Comparison of ENCODE assay signal across 1 cellular context in the genomic region with DNA sequence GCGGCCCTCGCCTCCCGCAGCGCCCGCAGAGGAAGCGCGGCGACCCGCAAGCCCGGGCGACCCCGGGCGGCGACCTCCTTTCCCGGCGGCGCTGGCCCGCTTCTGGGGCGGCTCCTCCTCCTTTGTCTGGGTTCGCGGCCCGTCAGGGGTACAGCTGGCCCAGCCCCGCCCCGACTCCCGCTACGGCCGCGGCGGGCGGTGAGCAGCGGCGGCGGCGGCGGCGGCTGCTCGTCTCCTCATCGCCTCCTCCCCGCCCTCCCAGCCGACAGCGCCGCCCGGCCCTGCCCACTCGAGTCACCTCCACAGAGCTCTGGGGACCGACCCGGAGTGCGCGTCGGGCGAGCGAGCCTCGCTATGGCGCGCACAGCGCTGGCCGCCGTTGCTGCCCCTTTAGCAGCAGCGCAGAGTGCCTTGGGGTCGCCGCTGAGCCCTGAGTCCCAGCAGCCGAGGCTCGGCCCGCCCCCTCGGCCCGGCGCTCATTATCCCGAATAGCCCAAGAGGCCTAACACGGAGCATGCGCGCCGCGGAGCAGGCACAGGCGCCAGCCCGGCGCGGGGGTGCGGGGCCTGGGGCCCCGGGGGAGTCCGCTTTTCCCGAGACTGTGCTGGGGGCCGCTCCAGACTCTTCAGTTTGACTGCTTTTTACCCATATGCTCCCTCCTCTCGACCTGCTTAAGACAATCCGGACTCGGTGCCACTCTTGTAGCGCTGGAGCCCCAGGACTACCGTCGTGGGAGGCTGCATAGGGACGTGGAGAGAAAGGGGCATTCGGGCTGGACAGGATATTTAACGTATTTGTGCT.
A peak's percentile ranks its signal among the peaks of the same experiment; 100 is the strongest.
TF ChIP-seq lines count a peak whose summit lies in the region.

TSS of gene SOS2 (minus strand) at position 104 of the 801 bp plus-strand sequence. CDS start 295 bp downstream, outside the sequence.

TF ChIP-seq in HepG2, 621 proteins besides CTCF, POLR2A, EP300 and RAD21 (continued from another document and continues in another):
- TF ChIP-seq, protein P1, sequence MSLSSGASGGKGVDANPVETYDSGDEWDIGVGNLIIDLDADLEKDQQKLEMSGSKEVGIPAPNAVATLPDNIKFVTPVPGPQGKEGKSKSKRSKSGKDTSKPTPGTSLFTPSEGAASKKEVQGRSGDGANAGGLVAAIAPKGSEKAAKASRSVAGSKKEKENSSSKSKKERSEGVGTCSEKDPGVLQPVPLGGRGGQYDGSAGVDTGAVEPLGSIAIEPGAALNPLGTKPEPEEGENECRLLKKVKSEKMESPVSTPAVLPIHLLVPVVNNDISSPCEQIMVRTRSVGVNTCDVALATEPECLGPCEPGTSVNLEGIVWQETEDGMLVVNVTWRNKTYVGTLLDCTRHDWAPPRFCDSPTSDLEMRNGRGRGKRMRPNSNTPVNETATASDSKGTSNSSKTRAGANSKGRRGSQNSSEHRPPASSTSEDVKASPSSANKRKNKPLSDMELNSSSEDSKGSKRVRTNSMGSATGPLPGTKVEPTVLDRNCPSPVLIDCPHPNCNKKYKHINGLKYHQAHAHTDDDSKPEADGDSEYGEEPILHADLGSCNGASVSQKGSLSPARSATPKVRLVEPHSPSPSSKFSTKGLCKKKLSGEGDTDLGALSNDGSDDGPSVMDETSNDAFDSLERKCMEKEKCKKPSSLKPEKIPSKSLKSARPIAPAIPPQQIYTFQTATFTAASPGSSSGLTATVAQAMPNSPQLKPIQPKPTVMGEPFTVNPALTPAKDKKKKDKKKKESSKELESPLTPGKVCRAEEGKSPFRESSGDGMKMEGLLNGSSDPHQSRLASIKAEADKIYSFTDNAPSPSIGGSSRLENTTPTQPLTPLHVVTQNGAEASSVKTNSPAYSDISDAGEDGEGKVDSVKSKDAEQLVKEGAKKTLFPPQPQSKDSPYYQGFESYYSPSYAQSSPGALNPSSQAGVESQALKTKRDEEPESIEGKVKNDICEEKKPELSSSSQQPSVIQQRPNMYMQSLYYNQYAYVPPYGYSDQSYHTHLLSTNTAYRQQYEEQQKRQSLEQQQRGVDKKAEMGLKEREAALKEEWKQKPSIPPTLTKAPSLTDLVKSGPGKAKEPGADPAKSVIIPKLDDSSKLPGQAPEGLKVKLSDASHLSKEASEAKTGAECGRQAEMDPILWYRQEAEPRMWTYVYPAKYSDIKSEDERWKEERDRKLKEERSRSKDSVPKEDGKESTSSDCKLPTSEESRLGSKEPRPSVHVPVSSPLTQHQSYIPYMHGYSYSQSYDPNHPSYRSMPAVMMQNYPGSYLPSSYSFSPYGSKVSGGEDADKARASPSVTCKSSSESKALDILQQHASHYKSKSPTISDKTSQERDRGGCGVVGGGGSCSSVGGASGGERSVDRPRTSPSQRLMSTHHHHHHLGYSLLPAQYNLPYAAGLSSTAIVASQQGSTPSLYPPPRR (CRISPR knock-in tag; IDR thresholded peaks at IDR 0.05; ENCODE audit: borderline replicate concordance) = 0 out of 2 replicates have a peak, but pooled peaks have one; percentile 49
- TF ChIP-seq MYPOP (CRISPR knock-in tag; IDR thresholded peaks at IDR 0.05) (peak; percentile 82), KMT2B (CRISPR knock-in tag; IDR thresholded peaks at IDR 0.05) (peak; percentile 59; the same call in 1 of the 2 replicates), HNRNPUL1 (IDR thresholded peaks at IDR 0.05; ENCODE audit: low read depth, low read length) (no peak), RFX1 (IDR thresholded peaks at IDR 0.05) (no peak), SALL1 (CRISPR knock-in tag; IDR thresholded peaks at IDR 0.05) (peak; percentile 91), FIP1L1 (IDR thresholded peaks at IDR 0.05; ENCODE audit: borderline replicate concordance, insufficient read depth, low read depth, low read length) (no peak), KDM3A (CRISPR knock-in tag; IDR thresholded peaks at IDR 0.05; ENCODE audit: low read depth) (peak; percentile 62; the same call in 1 of the 2 replicates), MZF1 (CRISPR knock-in tag; IDR thresholded peaks at IDR 0.05; ENCODE audit: borderline replicate concordance) (no peak), SOX6 (IDR thresholded peaks at IDR 0.05) (no peak), SOX6 (CRISPR knock-in tag; IDR thresholded peaks at IDR 0.05) (peak; percentile 59; the same call in 1 of the 2 replicates), ETV6 (CRISPR knock-in tag; conservative IDR thresholded peaks at IDR 0.05) (no peak; the same call in 1 of the 2 replicates), FLYWCH1 (CRISPR knock-in tag; IDR thresholded peaks at IDR 0.05) (0 out of 2 replicates have a peak, but pooled peaks have one; percentile 74), CCAR2 (optimal IDR thresholded peaks at IDR 0.05; ENCODE audit: low read depth, low read length) (no peak), HCFC1 (IDR thresholded peaks at IDR 0.05; ENCODE audit: low read depth, low read length) (no peak), IKZF1 (IDR thresholded peaks at IDR 0.05) (no peak), MTA1 (CRISPR knock-in tag; IDR thresholded peaks at IDR 0.05; ENCODE audit: borderline replicate concordance) (peak; percentile 75; the same call in 1 of the 2 replicates), ZNF629 (CRISPR knock-in tag; conservative IDR thresholded peaks at IDR 0.05) (no peak), ZNF12 (CRISPR knock-in tag; IDR thresholded peaks at IDR 0.05) (0 out of 2 replicates have a peak, but pooled peaks have one; percentile 34), ZNF160 (CRISPR knock-in tag; IDR thresholded peaks at IDR 0.05) (peak; percentile 57), PRPF4 (IDR thresholded peaks at IDR 0.05; ENCODE audit: low read depth, low read length, poor library complexity, severe bottlenecking) (no peak), KLF11 (CRISPR knock-in tag; IDR thresholded peaks at IDR 0.05) (0 out of 2 replicates have a peak, but pooled peaks have one; percentile 46), ZNF501 (CRISPR knock-in tag; IDR thresholded peaks at IDR 0.05) (no peak), ATF3 (CRISPR knock-in tag; IDR thresholded peaks at IDR 0.05) (0 out of 2 replicates have a peak, but pooled peaks have one; percentile 49), NAIF1 (CRISPR knock-in tag; IDR thresholded peaks at IDR 0.05; ENCODE audit: borderline replicate concordance) (no peak), GATA4 (IDR thresholded peaks at IDR 0.05; ENCODE audit: borderline replicate concordance, low read depth) (peak; percentile 35; the same call in 1 of the 2 replicates), ZNF30 (CRISPR knock-in tag; IDR thresholded peaks at IDR 0.05) (no peak), NFE2L2 (IDR thresholded peaks at IDR 0.05; ENCODE audit: low read length) (no peak), JUND (CRISPR knock-in tag; IDR thresholded peaks at IDR 0.05) (0 out of 2 replicates have a peak, but pooled peaks have one; percentile 23), HNF4A (CRISPR knock-in tag; IDR thresholded peaks at IDR 0.05) (no peak), SMAD9 (CRISPR knock-in tag; IDR thresholded peaks at IDR 0.05) (no peak), ZBTB7A (CRISPR knock-in tag; IDR thresholded peaks at IDR 0.05) (peak; percentile 82; the same call in 1 of the 2 replicates), RORA (CRISPR knock-in tag; IDR thresholded peaks at IDR 0.05) (no peak), ZNF598 (CRISPR knock-in tag; IDR thresholded peaks at IDR 0.05; ENCODE audit: borderline replicate concordance) (peak; percentile 19; the same call in 1 of the 2 replicates), IKZF5 (CRISPR knock-in tag; IDR thresholded peaks at IDR 0.05) (peak; percentile 78), JARID2 (CRISPR knock-in tag; IDR thresholded peaks at IDR 0.05; ENCODE audit: insufficient replicate concordance) (no peak), ZBTB4 (CRISPR knock-in tag; IDR thresholded peaks at IDR 0.05; ENCODE audit: borderline replicate concordance) (no peak), MIER2 (CRISPR knock-in tag; IDR thresholded peaks at IDR 0.05) (no peak), ZNF225 (CRISPR knock-in tag; IDR thresholded peaks at IDR 0.05) (0 out of 2 replicates have a peak, but pooled peaks have one; percentile 35), FOXJ3 (CRISPR knock-in tag; IDR thresholded peaks at IDR 0.05; ENCODE audit: borderline replicate concordance) (no peak), ZNF841 (CRISPR knock-in tag; IDR thresholded peaks at IDR 0.05; ENCODE audit: borderline replicate concordance) (no peak)
- TF ChIP-seq, protein P2, sequence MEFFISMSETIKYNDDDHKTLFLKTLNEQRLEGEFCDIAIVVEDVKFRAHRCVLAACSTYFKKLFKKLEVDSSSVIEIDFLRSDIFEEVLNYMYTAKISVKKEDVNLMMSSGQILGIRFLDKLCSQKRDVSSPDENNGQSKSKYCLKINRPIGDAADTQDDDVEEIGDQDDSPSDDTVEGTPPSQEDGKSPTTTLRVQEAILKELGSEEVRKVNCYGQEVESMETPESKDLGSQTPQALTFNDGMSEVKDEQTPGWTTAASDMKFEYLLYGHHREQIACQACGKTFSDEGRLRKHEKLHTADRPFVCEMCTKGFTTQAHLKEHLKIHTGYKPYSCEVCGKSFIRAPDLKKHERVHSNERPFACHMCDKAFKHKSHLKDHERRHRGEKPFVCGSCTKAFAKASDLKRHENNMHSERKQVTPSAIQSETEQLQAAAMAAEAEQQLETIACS (CRISPR knock-in tag; IDR thresholded peaks at IDR 0.05) = no peak
- TF ChIP-seq, protein P3, sequence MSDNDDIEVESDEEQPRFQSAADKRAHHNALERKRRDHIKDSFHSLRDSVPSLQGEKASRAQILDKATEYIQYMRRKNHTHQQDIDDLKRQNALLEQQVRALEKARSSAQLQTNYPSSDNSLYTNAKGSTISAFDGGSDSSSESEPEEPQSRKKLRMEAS (IDR thresholded peaks at IDR 0.05) = peak; percentile 31; the same call in 1 of the 2 replicates
- TF ChIP-seq, protein P4, sequence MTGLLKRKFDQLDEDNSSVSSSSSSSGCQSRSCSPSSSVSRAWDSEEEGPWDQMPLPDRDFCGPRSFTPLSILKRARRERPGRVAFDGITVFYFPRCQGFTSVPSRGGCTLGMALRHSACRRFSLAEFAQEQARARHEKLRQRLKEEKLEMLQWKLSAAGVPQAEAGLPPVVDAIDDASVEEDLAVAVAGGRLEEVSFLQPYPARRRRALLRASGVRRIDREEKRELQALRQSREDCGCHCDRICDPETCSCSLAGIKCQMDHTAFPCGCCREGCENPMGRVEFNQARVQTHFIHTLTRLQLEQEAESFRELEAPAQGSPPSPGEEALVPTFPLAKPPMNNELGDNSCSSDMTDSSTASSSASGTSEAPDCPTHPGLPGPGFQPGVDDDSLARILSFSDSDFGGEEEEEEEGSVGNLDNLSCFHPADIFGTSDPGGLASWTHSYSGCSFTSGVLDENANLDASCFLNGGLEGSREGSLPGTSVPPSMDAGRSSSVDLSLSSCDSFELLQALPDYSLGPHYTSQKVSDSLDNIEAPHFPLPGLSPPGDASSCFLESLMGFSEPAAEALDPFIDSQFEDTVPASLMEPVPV (CRISPR knock-in tag; IDR thresholded peaks at IDR 0.05) = no peak
- TF ChIP-seq, protein P5, sequence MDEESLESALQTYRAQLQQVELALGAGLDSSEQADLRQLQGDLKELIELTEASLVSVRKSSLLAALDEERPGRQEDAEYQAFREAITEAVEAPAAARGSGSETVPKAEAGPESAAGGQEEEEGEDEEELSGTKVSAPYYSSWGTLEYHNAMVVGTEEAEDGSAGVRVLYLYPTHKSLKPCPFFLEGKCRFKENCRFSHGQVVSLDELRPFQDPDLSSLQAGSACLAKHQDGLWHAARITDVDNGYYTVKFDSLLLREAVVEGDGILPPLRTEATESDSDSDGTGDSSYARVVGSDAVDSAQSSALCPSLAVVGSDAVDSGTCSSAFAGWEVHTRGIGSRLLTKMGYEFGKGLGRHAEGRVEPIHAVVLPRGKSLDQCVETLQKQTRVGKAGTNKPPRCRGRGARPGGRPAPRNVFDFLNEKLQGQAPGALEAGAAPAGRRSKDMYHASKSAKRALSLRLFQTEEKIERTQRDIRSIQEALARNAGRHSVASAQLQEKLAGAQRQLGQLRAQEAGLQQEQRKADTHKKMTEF (CRISPR knock-in tag; IDR thresholded peaks at IDR 0.05) = peak; percentile 71; the same call in 1 of the 2 replicates
